Comparison of ENCODE assay signal across 29 cellular contexts in the genomic region with DNA sequence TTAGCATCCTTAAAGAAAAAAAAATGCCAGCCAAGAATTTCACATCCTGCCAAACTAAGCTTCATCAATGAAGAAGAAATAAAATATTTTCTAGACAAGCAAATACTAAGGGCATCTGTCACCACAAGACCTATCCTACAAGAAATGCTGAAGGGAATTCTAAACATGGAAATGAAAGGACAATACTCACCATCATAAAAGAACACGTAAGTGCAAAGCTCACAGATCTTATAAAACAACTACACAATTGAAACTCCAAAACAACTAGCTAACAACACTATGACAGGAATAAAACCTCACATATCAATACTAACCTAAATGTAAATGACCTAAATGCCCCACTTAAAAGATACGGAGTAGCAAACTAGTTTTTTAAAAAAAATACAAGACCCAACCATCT.
"Had no signal": no experiment of that assay in that cellular context is flagged by ENCODE, and none has a peak within 500 bp of the region (broad histone marks: within the 10 kb centered on the region; RNA-seq: fewer than 3 reads in every experiment).

No MANE protein-coding gene starts in this region.

- FAIRE-seq: bronchial epithelial cell had no signal

- H3K4me3 Mint-ChIP-seq: activated CD4-positive, alpha-beta T cell treated with anti-CD3 and anti-CD28 coated beads, Interleukin-2, amount 10 ng/mL, durations not matched to agents 24 days and 14 days; activated CD8-positive, alpha-beta memory T cell treated with anti-CD3 and anti-CD28 coated beads, Interleukin-2, amount 10 ng/mL, durations not matched to agents 7 days and 5 days; activated naive CD8-positive, alpha-beta T cell; activated naive CD8-positive, alpha-beta T cell treated with anti-CD3 and anti-CD28 coated beads, Interleukin-2, amount 50 U/mL, for 24 hours; brain had no signal

- DNase-seq: activated CD4-positive, alpha-beta T cell treated with anti-CD3 and anti-CD28 coated beads for 1 hour; activated CD4-positive, alpha-beta T cell treated with anti-CD3 and anti-CD28 coated beads, Interleukin-2, amount 10 ng/mL, durations not matched to agents 24 days and 14 days; activated CD4-positive, alpha-beta T cell treated with anti-CD3 and anti-CD28 coated beads, Interleukin-2, amount 50 U/mL, for 48 hours; activated CD4-positive, CD25-positive, alpha-beta regulatory T cell; activated CD8-positive, alpha-beta memory T cell treated with anti-CD3 and anti-CD28 coated beads for 24 hours; activated CD8-positive, alpha-beta memory T cell treated with anti-CD3 and anti-CD28 coated beads, Interleukin-2, amount 10 ng/mL, durations not matched to agents 7 days and 5 days; activated CD8-positive, alpha-beta memory T cell treated with anti-CD3 and anti-CD28 coated beads, Interleukin-2, amount 50 U/mL, for 48 hours; activated gamma-delta T cell; activated naive CD4-positive, alpha-beta T cell treated with Interleukin-2 at 50 U/mL for 16 hours; activated naive CD8-positive, alpha-beta T cell treated with anti-CD3 and anti-CD28 coated beads, Interleukin-2, amount 50 U/mL, for 24 hours; anterior cingulate cortex; caudate nucleus; cerebellar nuclear complex; Karpas-422; KBM-7; NCI-H1105; NCI-H1417 treated with DMSO at 0.1 percent for 48 hours; NCI-H187 treated with DMSO at 0.1 percent for 48 hours; NCI-H2081; NCI-H226; NCI-H524 treated with DMSO at 0.1 percent for 48 hours; SHP77; SJCRH30; T1000; WERI-Rb-1 had no signal

- H3K27me3 Mint-ChIP-seq: activated CD4-positive, alpha-beta T cell treated with anti-CD3 and anti-CD28 coated beads, Interleukin-2, amount 10 ng/mL, durations not matched to agents 24 days and 14 days; activated CD8-positive, alpha-beta memory T cell treated with anti-CD3 and anti-CD28 coated beads, Interleukin-2, amount 10 ng/mL, durations not matched to agents 7 days and 5 days; activated naive CD8-positive, alpha-beta T cell; activated naive CD8-positive, alpha-beta T cell treated with anti-CD3 and anti-CD28 coated beads, Interleukin-2, amount 50 U/mL, for 24 hours; brain had no signal

- H3K4me1 Mint-ChIP-seq: brain had no signal

- H3K27ac Mint-ChIP-seq: activated CD4-positive, alpha-beta T cell treated with anti-CD3 and anti-CD28 coated beads, Interleukin-2, amount 10 ng/mL, durations not matched to agents 24 days and 14 days; activated CD8-positive, alpha-beta memory T cell treated with anti-CD3 and anti-CD28 coated beads, Interleukin-2, amount 10 ng/mL, durations not matched to agents 7 days and 5 days; activated naive CD8-positive, alpha-beta T cell; activated naive CD8-positive, alpha-beta T cell treated with anti-CD3 and anti-CD28 coated beads, Interleukin-2, amount 50 U/mL, for 24 hours; activated T-helper 2 cell treated with anti-CD3 and anti-CD28 coated beads, Interferon-gamma antibody, Interleukin-2, Interleukin-4, amounts not matched to agents 10 μg/mL and 5 μg/mL and 100 μg/mL, durations not matched to agents 14 hours and 24 hours and 36 hours; brain had no signal
